ENCODE assay signal across 19 cellular contexts in the genomic region with DNA sequence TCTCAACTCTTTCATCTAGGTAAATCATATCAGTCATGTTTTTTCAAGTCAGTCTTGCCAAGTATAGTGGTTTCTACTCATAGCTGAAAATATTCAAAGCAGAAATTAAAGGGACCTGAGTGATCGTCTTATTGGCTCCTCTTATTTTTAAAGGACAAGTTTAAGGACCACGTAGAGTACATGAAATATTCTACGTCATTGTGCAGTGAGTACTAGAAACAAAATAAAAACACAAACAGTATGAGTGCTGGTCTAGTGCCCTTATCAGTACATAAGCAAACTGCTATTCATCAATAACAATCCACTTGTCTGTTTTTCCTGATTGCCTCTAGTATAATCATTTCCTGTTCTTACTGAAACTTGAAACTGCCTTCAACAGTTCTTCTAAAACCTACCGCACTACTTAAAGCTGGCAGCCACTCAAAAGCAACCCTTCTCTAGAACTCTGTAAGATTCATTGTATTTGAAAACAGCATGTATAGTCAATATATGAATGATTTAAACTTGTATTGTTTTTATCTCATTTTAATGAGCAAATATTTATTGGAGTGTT.
DNase-seq lines count a peak whose midpoint lies in the region; ATAC-seq and TF ChIP-seq lines count a peak whose summit lies in the region.
"Had no signal": no experiment of that assay in that cellular context is flagged by ENCODE, and none has a peak within 500 bp of the region (broad histone marks: within the 10 kb centered on the region; RNA-seq: fewer than 3 reads in every experiment).

No MANE protein-coding gene starts in this region.

- intact Hi-C loops in left ventricle myocardium inferior (cut with micrococcal nuclease) = no loop called here

- H3K36me3 ChIP-seq in SK-N-MC (ENCODE audit: insufficient read depth, low read length) (no peaks in the 10 kb centered on the region), lung (ENCODE audit: control insufficient read depth in 2 of 2, insufficient read depth in 2 of 2, low read length in 2 of 2) (no peaks in the 10 kb centered on the region), left ventricle myocardium inferior (no peaks in the 10 kb centered on the region)
- H3K36me3 ChIP-seq: suprapubic skin had no signal

- peak overlapping the region; percentile 19; the same call in 1 of the 2 replicates for H3K4me3 ChIP-seq in SK-N-MC
- H3K4me3 ChIP-seq in lung = no peak overlapping the region
- no peak overlapping the region for H3K4me3 ChIP-seq in left ventricle myocardium inferior
- H3K4me3 ChIP-seq: suprapubic skin had no signal

- CTCF ChIA-PET in GM10248 (lab: Yijun Ruan, JAX) = no interaction called here

- peak; percentile 18 for DNase-seq in ELR (ENCODE audit: low read depth)
- no peak for DNase-seq in SK-N-MC (ENCODE audit: low read depth, low spot score)
- no peak for DNase-seq in lung (ENCODE audit: low spot score)
- no peak for DNase-seq in left ventricle myocardium inferior
- no peak for DNase-seq in activated effector memory CD4-positive, alpha-beta T cell treated with anti-CD3 and anti-CD28 coated beads, Interleukin-2, amount 50 U/mL, for 16 hours
- DNase-seq in GM10248 (ENCODE audit: extremely low spot score) = no peak
- DNase-seq: activated CD4-positive, alpha-beta T cell treated with anti-CD3 and anti-CD28 coated beads, Interleukin-2, amount 50 U/mL, for 48 hours; activated T-cell treated with anti-CD3 and anti-CD28 coated beads, Interleukin-2, amount 50 U/mL, for 48 hours; HCEC 1CT; natural killer cell; NCI-H1694; NCI-H69; small intestine; stimulated activated CD4-positive, alpha-beta T cell treated with anti-CD3 and anti-CD28 coated beads, Interleukin-4, amount 100 ng/mL, for 4 hours; stimulated activated CD8-positive, alpha-beta memory T cell treated with anti-CD3 and anti-CD28 coated beads, Interleukin-4, amount 100 ng/mL, for 48 hours had no signal

- H3K9me3 ChIP-seq in SK-N-MC (ENCODE audit: low read depth, low read length) (no peaks in the 10 kb centered on the region), lung (ENCODE audit: control insufficient read depth in 2 of 2, insufficient read depth in 1 of 2, low read length in 1 of 2) (no peaks in the 10 kb centered on the region), left ventricle myocardium inferior (replicated peaks) (no peaks in the 10 kb centered on the region)
- H3K9me3 ChIP-seq: suprapubic skin had no signal

- ATAC-seq in HG03432 (IDR thresholded peaks at IDR 0.05; ENCODE audit: unreplicated experiment) (peak; percentile 60), lung (ENCODE audit: insufficient read depth, low FRiP score) (peak; percentile 47), HG03097 (IDR thresholded peaks at IDR 0.05; ENCODE audit: low FRiP score, unreplicated experiment) (no peak)
- ATAC-seq: natural killer cell, Panc1 had no signal

- no peak overlapping the region for H3K9ac ChIP-seq in SK-N-MC (ENCODE audit: insufficient read length)

- H3K4me1 ChIP-seq in lung (ENCODE audit: control insufficient read depth in 2 of 2, insufficient read depth in 2 of 2, low read length in 2 of 2) (no peaks in the 10 kb centered on the region), left ventricle myocardium inferior (no peaks in the 10 kb centered on the region)
- H3K4me1 ChIP-seq: suprapubic skin had no signal

- TF ChIP-seq CTCF in lung (IDR thresholded peaks at IDR 0.05; ENCODE audit: control extremely low read depth, extremely low read depth) = no peak
- TF ChIP-seq CTCF in left ventricle myocardium inferior (IDR thresholded peaks at IDR 0.05; ENCODE audit: borderline replicate concordance) = no peak
- no peak for TF ChIP-seq CTCF in GM10248 (IDR thresholded peaks at IDR 0.05; ENCODE audit: control extremely low read depth, extremely low read depth, low read depth, missing control alignments)

- peak overlapping the region; percentile 4; the same call in 1 of the 2 replicates for H3K27ac ChIP-seq in SK-N-MC
- no peak overlapping the region for H3K27ac ChIP-seq in lung (ENCODE audit: low read depth in 1 of 2, low read length in 1 of 2)
- no peak overlapping the region for H3K27ac ChIP-seq in left ventricle myocardium inferior (replicated peaks)
- H3K27ac ChIP-seq: suprapubic skin had no signal

- POLR2A ChIA-PET in GM10248 (lab: Yijun Ruan, JAX) = no interaction called here

- 29 to 41% methylated on average over 4 of the region's 4 CpGs for WGBS in lung, 2 donors

- no peaks in the 10 kb centered on the region for H3K27me3 ChIP-seq in lung (ENCODE audit: control insufficient read depth, insufficient read depth)
- H3K27me3 ChIP-seq in left ventricle myocardium inferior (ENCODE audit: low read depth) = no peaks in the 10 kb centered on the region
- H3K27me3 ChIP-seq: suprapubic skin had no signal
